In genomic region chr9:86676426-86676825, GRCh38 we compare ENCODE assay signal across 17 cellular contexts.
A peak's percentile ranks its signal among the peaks of the same experiment; 100 is the strongest.
DNase-seq lines count a peak whose midpoint lies in the region; ATAC-seq and TF ChIP-seq lines count a peak whose summit lies in the region.
"Had no signal": no experiment of that assay in that cellular context is flagged by ENCODE, and none has a peak within 500 bp of the region (broad histone marks: within the 10 kb centered on the region; RNA-seq: fewer than 3 reads in every experiment).

No MANE protein-coding gene starts in this region.

- H3K4me2 ChIP-seq in neuronal stem cell (ENCODE audit: insufficient read depth, low read length, poor library complexity, severe bottlenecking): no peak overlapping the region

- H3K27ac ChIP-seq in mesodermal cell (ENCODE audit: low read depth, low read length, severe bottlenecking) (peak overlapping the region; percentile 3), neuronal stem cell (replicated peaks; ENCODE audit: low read length) (peak overlapping the region; percentile 91), SJCRH30 (no peak overlapping the region), substantia nigra (ENCODE audit: low read depth, low read length, poor library complexity, severe bottlenecking) (no peak overlapping the region)
- H3K27ac ChIP-seq: HL-60 had no signal

- no peak overlapping the region for H3K4me3 Mint-ChIP-seq in brain
- H3K4me3 Mint-ChIP-seq: B cell; CD4-positive, alpha-beta T cell; HFFc6 had no signal

- ATAC-seq in GM18517 (IDR thresholded peaks at IDR 0.05; ENCODE audit: unreplicated experiment): no peak

- H3K18ac ChIP-seq in neuronal stem cell (ENCODE audit: low read length): no peak overlapping the region

- no peak for TF ChIP-seq CTCF in brain (conservative IDR thresholded peaks at IDR 0.05)

- H3K23ac ChIP-seq in neuronal stem cell (ENCODE audit: low read depth, low read length, poor library complexity): no peak overlapping the region

- H2AK5ac ChIP-seq in neuronal stem cell (ENCODE audit: low read depth, low read length): no peak overlapping the region

- no peak overlapping the region for H3K14ac ChIP-seq in neuronal stem cell (ENCODE audit: low read length)

- peaks cover 37% of the 10 kb centered on the region for H3K4me1 Mint-ChIP-seq in brain
- H3K4me1 Mint-ChIP-seq: B cell had no signal

- WGBS in mesodermal cell (ENCODE audit: insufficient coverage in 2 of 2), 2 experiments: 76% methylated on average over 2 of the region's 2 CpGs; no CpG with 5 or more reads in 1 of the 2 experiments
- no CpG with 5 or more reads among the region's 2 CpGs for WGBS in neuronal stem cell (ENCODE audit: extremely low coverage in 2 of 2, insufficient read length in 2 of 2, insufficient replicate concordance in 1 of 2), 2 donors

- H2BK15ac ChIP-seq in neuronal stem cell (ENCODE audit: low read length): no peak overlapping the region

- H2BK5ac ChIP-seq in neuronal stem cell (ENCODE audit: low read length): no peak overlapping the region

- peak overlapping the region in 4 of 5 experiments; percentile 33 to 56 (median 54) for H3K27ac Mint-ChIP-seq in brain
- H3K27ac Mint-ChIP-seq: B cell; CD4-positive, alpha-beta T cell; HFFc6 had no signal

- no peaks in the 10 kb centered on the region for H3K79me1 ChIP-seq in neuronal stem cell (ENCODE audit: low read depth, low read length)

- H3K9ac ChIP-seq in neuronal stem cell (ENCODE audit: low read depth, low read length, poor library complexity): no peak overlapping the region

- H3K9me3 ChIP-seq in mesodermal cell (ENCODE audit: control insufficient read depth, low read length): no peaks in the 10 kb centered on the region
- no peaks in the 10 kb centered on the region for H3K9me3 ChIP-seq in neuronal stem cell (replicated peaks in 1 of 2; ENCODE audit: control insufficient read depth in 2 of 2, insufficient read depth in 1 of 2, low read depth in 1 of 2, low read length in 2 of 2)
- peaks cover 10% of the 10 kb centered on the region for H3K9me3 ChIP-seq in SJCRH30 (replicated peaks)
- H3K9me3 ChIP-seq: HAP-1 had no signal

- no peaks in the 10 kb centered on the region for H3K36me3 Mint-ChIP-seq in brain

- H3K27me3 ChIP-seq in neuronal stem cell (ENCODE audit: control insufficient read depth in 3 of 3, insufficient read depth in 3 of 3, low read depth in 1 of 3, low read length in 3 of 3) (no peaks in the 10 kb centered on the region), SJCRH30 (no peaks in the 10 kb centered on the region)

- no peak overlapping the region for H3K4ac ChIP-seq in neuronal stem cell (ENCODE audit: low read length)

- DNase-seq in ELF-1 (ENCODE audit: low read depth, low spot score) (peak; percentile 21), neuronal stem cell (ENCODE audit: low spot score) (peak; percentile 46), SJCRH30 (no peak), substantia nigra (lab: John Stamatoyannopoulos, UW) (no peak)
- no peak for DNase-seq in activated CD4-positive, alpha-beta T cell treated with anti-CD3 and anti-CD28 coated beads, Interleukin-2, amount 50 U/mL, for 1 hour
- DNase-seq: C1 segment of cervical spinal cord; CD4-positive, alpha-beta T cell; DMS79 treated with DMSO at 0.1 percent for 48 hours; EL; GF-D8; HFFc6 had no signal

- H3K27me3 Mint-ChIP-seq in brain: peaks cover 1% of the 10 kb centered on the region
- H3K27me3 Mint-ChIP-seq: B cell; CD4-positive, alpha-beta T cell had no signal

- H3K36me3 ChIP-seq in mesodermal cell (ENCODE audit: control insufficient read depth, insufficient read depth, low read length) (no peaks in the 10 kb centered on the region), neuronal stem cell (replicated peaks in 1 of 2; ENCODE audit: control insufficient read depth in 2 of 2, insufficient read depth in 2 of 2, low read length in 2 of 2) (no peaks in the 10 kb centered on the region), SJCRH30 (no peaks in the 10 kb centered on the region)
- H3K36me3 ChIP-seq: HAP-1 had no signal

- H2BK12ac ChIP-seq in neuronal stem cell (ENCODE audit: low read length): no peak overlapping the region

- H4K91ac ChIP-seq in neuronal stem cell (ENCODE audit: low read depth, low read length, poor library complexity): no peak overlapping the region

- no peak overlapping the region for H3K4me3 ChIP-seq in mesodermal cell (ENCODE audit: extremely low read depth, insufficient read depth, low read length, poor library complexity, severe bottlenecking)
- H3K4me3 ChIP-seq in neuronal stem cell (ENCODE audit: low read length in 2 of 2): no peak overlapping the region
- no peak overlapping the region for H3K4me3 ChIP-seq in SJCRH30
- H3K4me3 ChIP-seq: HAP-1 had no signal

- no peak overlapping the region for H4K8ac ChIP-seq in neuronal stem cell (ENCODE audit: low read depth, low read length)

- no peak overlapping the region for H2BK120ac ChIP-seq in neuronal stem cell (ENCODE audit: low read depth, low read length)

- H3K9me3 Mint-ChIP-seq in brain: peaks cover 5 to 10% (median 5%) of the 10 kb centered on the region in 5 experiments
- H3K9me3 Mint-ChIP-seq: CD4-positive, alpha-beta T cell; HFFc6 had no signal

- H2AFZ ChIP-seq in neuronal stem cell (ENCODE audit: low read length): no peak overlapping the region

- H3K4me1 ChIP-seq in mesodermal cell (ENCODE audit: control insufficient read depth, insufficient read depth, low read length, poor library complexity, severe bottlenecking): peaks cover 32% of the 10 kb centered on the region
- peaks cover 0 to 22% of the 10 kb centered on the region in 2 donors for H3K4me1 ChIP-seq in neuronal stem cell (ENCODE audit: control insufficient read depth in 2 of 2, insufficient read depth in 1 of 2, low read depth in 1 of 2, low read length in 2 of 2)
- peaks cover 24% of the 10 kb centered on the region for H3K4me1 ChIP-seq in SJCRH30
- H3K4me1 ChIP-seq: HAP-1 had no signal

Comparison
In these comparisons a context has a peak if more than half of its experiments do, and no peak if none do; other contexts are left out.
1. DNase-seq: peak in ELF-1 (single experiment) and neuronal stem cell (single experiment); none in activated CD4-positive, alpha-beta T cell treated with anti-CD3 and anti-CD28 coated beads, Interleukin-2, amount 50 U/mL, for 1 hour (single experiment), SJCRH30 (0 of 2) and substantia nigra (0 of 49).
2. H3K27ac ChIP-seq: peak in mesodermal cell (single experiment) and neuronal stem cell (single experiment); none in SJCRH30 (single experiment) and substantia nigra (single experiment).